ENCODE assay signal across 20 cellular contexts in genomic region chr19:46392837-46393236, GRCh38. TPM values are rescaled to one million over a fixed set of nuclear protein-coding genes. Genes with fewer than 3 reads are reported as not detected.
DNase-seq lines count a peak whose midpoint lies in the region; ATAC-seq and TF ChIP-seq lines count a peak whose summit lies in the region.
"Had no signal": no experiment of that assay in that cellular context is flagged by ENCODE, and none has a peak within 500 bp of the region (broad histone marks: within the 10 kb centered on the region; RNA-seq: fewer than 3 reads in every experiment).

No MANE protein-coding gene starts in this region.

- H2AFZ ChIP-seq in GM23338, result no peak overlapping the region

- peak overlapping the region; percentile 81 for H3K9ac ChIP-seq in adipocyte (ENCODE audit: low read length)

- H3K4me3 Mint-ChIP-seq in GM23338, result no peak overlapping the region; the same call in 2 of the 3 replicates
- H3K4me3 Mint-ChIP-seq in stimulated activated naive B cell treated with anti-CD40 and anti-IgM and Interleukin-4, amounts not matched to agents 10 μg/mL and 1 μg/mL and 100 μg/mL, for 72 hours, result no peak overlapping the region
- H3K4me3 Mint-ChIP-seq: memory B cell had no signal

- TF ChIP-seq POLR2A in Peyer's patch (IDR thresholded peaks at IDR 0.05), result no peak

- H3K4me1 Mint-ChIP-seq in GM23338, result peaks cover 24% of the 10 kb centered on the region
- peaks cover 11 to 20% of the 10 kb centered on the region in 2 donors for H3K4me1 Mint-ChIP-seq in stimulated activated naive B cell treated with anti-CD40 and anti-IgM and Interleukin-4, amounts not matched to agents 10 μg/mL and 1 μg/mL and 100 μg/mL, for 72 hours
- H3K4me1 Mint-ChIP-seq: memory B cell had no signal

- no peaks in the 10 kb centered on the region for H3K27me3 ChIP-seq in GM23338 (ENCODE audit: insufficient read depth)
- H3K27me3 ChIP-seq in adipocyte (replicated peaks; ENCODE audit: control insufficient read depth, insufficient read depth, low read length), result no peaks in the 10 kb centered on the region
- H3K27me3 ChIP-seq in Peyer's patch, result no peaks in the 10 kb centered on the region
- H3K27me3 ChIP-seq: BE2C had no signal

- no peaks in the 10 kb centered on the region for H3K9me3 Mint-ChIP-seq in GM23338
- no peaks in the 10 kb centered on the region for H3K9me3 Mint-ChIP-seq in stimulated activated naive B cell treated with anti-CD40 and anti-IgM and Interleukin-4, amounts not matched to agents 10 μg/mL and 1 μg/mL and 100 μg/mL, for 72 hours
- H3K9me3 Mint-ChIP-seq: memory B cell had no signal

- no peaks in the 10 kb centered on the region; the same call in 1 of the 2 replicates for H4K20me1 ChIP-seq in GM23338 (replicated peaks; ENCODE audit: insufficient read depth)

- H3K4me1 ChIP-seq in GM23338 (ENCODE audit: insufficient read depth) (peaks cover 4% of the 10 kb centered on the region; the same call in 1 of the 2 replicates), adipocyte (ENCODE audit: control insufficient read depth, insufficient read depth, low read length) (peaks cover 34% of the 10 kb centered on the region), Peyer's patch (no peaks in the 10 kb centered on the region)
- H3K4me1 ChIP-seq: BE2C had no signal

- H3K27ac ChIP-seq in GM23338 (ENCODE audit: low read depth) (peak overlapping the region; percentile 55; the same call in 1 of the 2 replicates), Peyer's patch (no peak overlapping the region)

- H3K9me2 ChIP-seq in GM23338 (ENCODE audit: insufficient read depth), result no peaks in the 10 kb centered on the region

- H3K36me3 ChIP-seq in GM23338 (ENCODE audit: insufficient read depth) (no peaks in the 10 kb centered on the region; the same call in 1 of the 2 replicates), adipocyte (ENCODE audit: control insufficient read depth, insufficient read depth, low read length, severe bottlenecking) (peaks cover 31% of the 10 kb centered on the region), Peyer's patch (peaks cover 0 to 37% (median 0%) of the 10 kb centered on the region in 3 donors)

- DNase-seq in GM23338 (ENCODE audit: low spot score) (no peak), adipocyte (ENCODE audit: low read depth) (no peak), fibroblast of villous mesenchyme (ENCODE audit: low read depth) (peak; percentile 46), Peyer's patch (no peak), SKM-1 treated with dmso at 0.1 percent for 144 hours (lab: John Stamatoyannopoulos, UW; ENCODE audit: unreplicated experiment) (no peak), OCI-M1 (lab: John Stamatoyannopoulos, UW) (no peak)
- no peak for DNase-seq in stimulated activated naive B cell treated with anti-CD40 and anti-IgM and Interleukin-4, amounts not matched to agents 10 μg/mL and 1 μg/mL and 100 μg/mL, for 72 hours
- DNase-seq: BE2C; erythroblast; GOT3; MM.1S; NCI-H1930; NCI-H510A; SHP77; stimulated activated CD4-positive, alpha-beta T cell treated with anti-CD3 and anti-CD28 coated beads, Interleukin-1b, Interleukin-23, amount 100 ng/mL, for 48 hours had no signal

- H3K4me3 ChIP-seq in GM23338 (no peak overlapping the region), adipocyte (ENCODE audit: low read length) (peak overlapping the region; percentile 20), fibroblast of villous mesenchyme (ENCODE audit: low read depth, low read length) (no peak overlapping the region), Peyer's patch (no peak overlapping the region)

- peaks cover 41% of the 10 kb centered on the region for H3K36me3 Mint-ChIP-seq in GM23338 (ENCODE audit: low read depth)
- H3K36me3 Mint-ChIP-seq in stimulated activated naive B cell treated with anti-CD40 and anti-IgM and Interleukin-4, amounts not matched to agents 10 μg/mL and 1 μg/mL and 100 μg/mL, for 72 hours, result peaks cover 40 to 50% of the 10 kb centered on the region in 2 donors

- no peaks in the 10 kb centered on the region for H3K79me2 ChIP-seq in GM23338 (replicated peaks; ENCODE audit: insufficient read depth)

- no peak for TF ChIP-seq CTCF in GM23338 (conservative IDR thresholded peaks at IDR 0.05; ENCODE audit: low read depth in 2 of 2)
- TF ChIP-seq CTCF in fibroblast of villous mesenchyme (IDR thresholded peaks at IDR 0.05; ENCODE audit: insufficient read depth, low read depth, low read length), result no peak
- no peak for TF ChIP-seq CTCF in Peyer's patch (IDR thresholded peaks at IDR 0.05)

- peaks cover 20% of the 10 kb centered on the region for H3K27me3 Mint-ChIP-seq in GM23338 (ENCODE audit: insufficient read depth, low read depth, poor library complexity)
- H3K27me3 Mint-ChIP-seq in stimulated activated naive B cell treated with anti-CD40 and anti-IgM and Interleukin-4, amounts not matched to agents 10 μg/mL and 1 μg/mL and 100 μg/mL, for 72 hours, result peaks cover 0 to 4% of the 10 kb centered on the region in 2 donors
- H3K27me3 Mint-ChIP-seq: memory B cell had no signal

- no peak overlapping the region for H3K4me2 ChIP-seq in GM23338

- no peak for ATAC-seq in GM23338
- ATAC-seq in stimulated activated naive B cell treated with anti-CD40 and anti-IgM and Interleukin-4, amounts not matched to agents 10 μg/mL and 1 μg/mL and 100 μg/mL, for 72 hours (replicated peaks), result no peak
- ATAC-seq: activated CD4-positive, CD25-positive, alpha-beta regulatory T cell treated with anti-CD3 and anti-CD28 coated beads, Interleukin-2, amount 50 U/mL, for 24 hours had no signal

- H3K9me3 ChIP-seq in adipocyte (ENCODE audit: control insufficient read depth, low read length), result no peaks in the 10 kb centered on the region
- no peaks in the 10 kb centered on the region for H3K9me3 ChIP-seq in Peyer's patch
- H3K9me3 ChIP-seq: BE2C had no signal

- peaks cover 18% of the 10 kb centered on the region for H3F3A ChIP-seq in GM23338 (replicated peaks; ENCODE audit: low read depth)

- H3K27ac Mint-ChIP-seq in GM23338, result no peak overlapping the region
- peak overlapping the region; percentile 15 for H3K27ac Mint-ChIP-seq in stimulated activated naive B cell treated with anti-CD40 and anti-IgM and Interleukin-4, amounts not matched to agents 10 μg/mL and 1 μg/mL and 100 μg/mL, for 72 hours
- H3K27ac Mint-ChIP-seq: memory B cell had no signal

TF ChIP-seq in GM23338, 12 proteins besides CTCF, POLR2A, EP300 and RAD21:
- TF ChIP-seq POLR2AphosphoS5 (IDR thresholded peaks at IDR 0.05; ENCODE audit: low read depth), result no peak
- no peak for TF ChIP-seq REST (IDR thresholded peaks at IDR 0.05; ENCODE audit: unreplicated experiment)
- TF ChIP-seq JUNB (IDR thresholded peaks at IDR 0.05; ENCODE audit: unreplicated experiment), result no peak

RNA-seq across cellular contexts. Expression of gene CCDC8, which starts 20.5 kb away (rescaled TPM):
- 16.5 and 17.4 TPM in 2 replicates for total RNA-seq in GM23338 (2014; rRNA removed; shearing (Covaris generic))
- 5.6 and 6.0 TPM in 2 replicates for polyA plus RNA-seq in GM23338 (2016; fragmentation: Nextera tagmentation; extraction: Ambion mirVana)
- 8.6 and 12.9 TPM in 2 replicates for total RNA-seq in fibroblast of villous mesenchyme
- 1 to 10 TPM in 1 of 4 donors, under 1 TPM in 3; 0.70 to 2.5 (median 0.90) TPM for total RNA-seq in Peyer's patch
- total RNA-seq: T-helper 2 cell treated with Interferon-gamma antibody and Interleukin-4, amounts not matched to agents 100 ng/mL and 5 ng/mL, for 36 hours had no signal

RNA-seq across cellular contexts. Expression of gene PNMA8C, which starts 35.9 kb away (rescaled TPM):
- 2.3 and 2.6 TPM in 2 replicates for total RNA-seq in GM23338 (2014; rRNA removed; shearing (Covaris generic))
- polyA plus RNA-seq in GM23338 (2016; fragmentation: Nextera tagmentation; extraction: Ambion mirVana), result 0.44 and 0.59 TPM in 2 replicates
- total RNA-seq in fibroblast of villous mesenchyme, result under 0.01 TPM in 2 replicates
- not detected for total RNA-seq in Peyer's patch
- total RNA-seq: sciatic nerve; T-helper 2 cell treated with Interferon-gamma antibody and Interleukin-4, amounts not matched to agents 100 ng/mL and 5 ng/mL, for 36 hours had no signal
- polyA plus RNA-seq: keratinocyte had no signal

RNA-seq across cellular contexts. Expression of gene PPP5C, which starts 46.0 kb away (rescaled TPM):
- 111 and 123 TPM in 2 replicates for total RNA-seq in GM23338 (2014; rRNA removed; shearing (Covaris generic))
- 45.3 and 51.6 TPM in 2 replicates for polyA plus RNA-seq in GM23338 (2016; fragmentation: Nextera tagmentation; extraction: Ambion mirVana)
- total RNA-seq in fibroblast of villous mesenchyme (44.9 and 48.3 TPM in 2 replicates), Peyer's patch (100 to 1,000 TPM in 3 of 4 donors, 10 to 100 TPM in 1; 68.8 to 214 (median 129) TPM)
